Comparison of ENCODE assay signal across 1 cellular context in genomic region chr19:37691881-37692504, GRCh38.
TF ChIP-seq lines count a peak whose summit lies in the region.

No MANE protein-coding gene starts in this region.

TF ChIP-seq in HepG2, 621 proteins besides CTCF, POLR2A, EP300 and RAD21 (continued from another document and continues in another):
- peak; percentile 68; the same call in 1 of the 2 replicates for TF ChIP-seq ARID5B (CRISPR knock-in tag; IDR thresholded peaks at IDR 0.05)
- TF ChIP-seq IRX3 (CRISPR knock-in tag; IDR thresholded peaks at IDR 0.05; ENCODE audit: borderline replicate concordance, low read depth) = no peak
- peak; percentile 98 for TF ChIP-seq ZNF691 (CRISPR knock-in tag; IDR thresholded peaks at IDR 0.05; ENCODE audit: borderline replicate concordance, low read depth)
- no peak for TF ChIP-seq CHD4 (IDR thresholded peaks at IDR 0.05; ENCODE audit: borderline replicate concordance, low read length)
- peak; percentile 71; the same call in 1 of the 2 replicates for TF ChIP-seq NR2C2 (CRISPR knock-in tag; IDR thresholded peaks at IDR 0.05; ENCODE audit: borderline replicate concordance)
- no peak for TF ChIP-seq MAFG (CRISPR knock-in tag; IDR thresholded peaks at IDR 0.05)
- TF ChIP-seq JUN (CRISPR knock-in tag; IDR thresholded peaks at IDR 0.05) = no peak
- peak; percentile 66; the same call in 1 of the 2 replicates for TF ChIP-seq IRF9 (CRISPR knock-in tag; IDR thresholded peaks at IDR 0.05; ENCODE audit: borderline replicate concordance)
- peak; percentile 57 for TF ChIP-seq THRA (CRISPR knock-in tag; IDR thresholded peaks at IDR 0.05; ENCODE audit: borderline replicate concordance)
- no peak for TF ChIP-seq BCL3 (CRISPR knock-in tag; IDR thresholded peaks at IDR 0.05)
- peak; percentile 70 for TF ChIP-seq ZBTB25 (CRISPR knock-in tag; IDR thresholded peaks at IDR 0.05)
- peak; percentile 74 for TF ChIP-seq GATAD1 (CRISPR knock-in tag; IDR thresholded peaks at IDR 0.05)
- TF ChIP-seq ZNF260 (CRISPR knock-in tag; IDR thresholded peaks at IDR 0.05; ENCODE audit: borderline replicate concordance, low read depth) = no peak
- TF ChIP-seq ZNF512 (CRISPR knock-in tag; IDR thresholded peaks at IDR 0.05) = no peak
- no peak for TF ChIP-seq FOXO4 (CRISPR knock-in tag; conservative IDR thresholded peaks at IDR 0.05)
- TF ChIP-seq ZSCAN30 (CRISPR knock-in tag; IDR thresholded peaks at IDR 0.05) = 0 out of 2 replicates have a peak, but pooled peaks have one; percentile 26
- peak; percentile 98 for TF ChIP-seq ZNF687 (CRISPR knock-in tag; IDR thresholded peaks at IDR 0.05)
- TF ChIP-seq IKZF5 (CRISPR knock-in tag; IDR thresholded peaks at IDR 0.05) = peak; percentile 87
- TF ChIP-seq ZNF710 (CRISPR knock-in tag; IDR thresholded peaks at IDR 0.05; ENCODE audit: borderline replicate concordance) = no peak; the same call in 1 of the 2 replicates
- 0 out of 2 replicates have a peak, but pooled peaks have one; percentile 18 for TF ChIP-seq ZBTB14 (CRISPR knock-in tag; IDR thresholded peaks at IDR 0.05)
- TF ChIP-seq ZNF770 (CRISPR knock-in tag; IDR thresholded peaks at IDR 0.05) = peak; percentile 67
- peak; percentile 59; the same call in 1 of the 2 replicates for TF ChIP-seq ZNF746 (CRISPR knock-in tag; IDR thresholded peaks at IDR 0.05)
- no peak for TF ChIP-seq PRPF4 (IDR thresholded peaks at IDR 0.05; ENCODE audit: low read depth, low read length, poor library complexity, severe bottlenecking)
- no peak for TF ChIP-seq SCMH1 (CRISPR knock-in tag; IDR thresholded peaks at IDR 0.05; ENCODE audit: borderline replicate concordance)
- TF ChIP-seq GLI4 (CRISPR knock-in tag; IDR thresholded peaks at IDR 0.05; ENCODE audit: borderline replicate concordance) = no peak; the same call in 1 of the 2 replicates
- TF ChIP-seq NFIC (IDR thresholded peaks at IDR 0.05; ENCODE audit: low read length) = no peak
